In genomic region chr17:76309461-76309860, GRCh38 we compare ENCODE assay signal across 1 cellular context.
TF ChIP-seq lines count a peak whose summit lies in the region.

No MANE protein-coding gene starts in this region.

TF ChIP-seq in HCT116, 20 proteins besides CTCF, POLR2A, EP300 and RAD21:
- TF ChIP-seq POLR2AphosphoS5 (IDR thresholded peaks at IDR 0.05; ENCODE audit: low read depth, low read length) (no peak), YY1 (IDR thresholded peaks at IDR 0.05; ENCODE audit: extremely low read depth, insufficient replicate concordance, low read depth, low read length) (no peak), SIN3A (IDR thresholded peaks at IDR 0.05; ENCODE audit: low read depth) (no peak), JUND (IDR thresholded peaks at IDR 0.05) (no peak), ZBTB33 (IDR thresholded peaks at IDR 0.05; ENCODE audit: extremely low read depth, insufficient replicate concordance, low read length) (no peak), REST (IDR thresholded peaks at IDR 0.05; ENCODE audit: low read depth) (no peak), EZH2phosphoT487 (IDR thresholded peaks at IDR 0.05; ENCODE audit: borderline replicate concordance) (no peak), ZFX (IDR thresholded peaks at IDR 0.05) (no peak), ZNF274 (IDR thresholded peaks at IDR 0.05; ENCODE audit: low read depth, low read length) (no peak), MAX (IDR thresholded peaks at IDR 0.05) (no peak), CBX3 (IDR thresholded peaks at IDR 0.05; ENCODE audit: low read depth) (no peak)
